Comparison of ENCODE assay signal across 1 cellular context in genomic region chr9:129626079-129626943, GRCh38.
TF ChIP-seq lines count a peak whose summit lies in the region.

Gene NTMT1 (plus strand): TSS chr9:129626163. CDS start chr9:129632704, 6,541 bp downstream.

TF ChIP-seq in SK-N-SH, 30 proteins besides CTCF, POLR2A, EP300 and RAD21 (continued from another document):
- no peak for TF ChIP-seq PBX3 (IDR thresholded peaks at IDR 0.05)
- no peak for TF ChIP-seq JUND (IDR thresholded peaks at IDR 0.05)
- 0 out of 2 replicates have a peak, but pooled peaks have one; percentile 31 for TF ChIP-seq FOXM1 (IDR thresholded peaks at IDR 0.05; ENCODE audit: low read depth)
- no peak for TF ChIP-seq RCOR1 (IDR thresholded peaks at IDR 0.05; ENCODE audit: low read length)
- no peak for TF ChIP-seq RFX5 (IDR thresholded peaks at IDR 0.05; ENCODE audit: low read length)
- peak; percentile 59 for TF ChIP-seq NRF1 (IDR thresholded peaks at IDR 0.05; ENCODE audit: low read depth, low read length)
- TF ChIP-seq USF2 (IDR thresholded peaks at IDR 0.05; ENCODE audit: borderline replicate concordance, low read depth, low read length): peak; percentile 79
- no peak for TF ChIP-seq TCF12 (IDR thresholded peaks at IDR 0.05)
- peak; percentile 90 for TF ChIP-seq MAX (IDR thresholded peaks at IDR 0.05; ENCODE audit: low read depth)
- TF ChIP-seq TAF1 (IDR thresholded peaks at IDR 0.05; ENCODE audit: borderline replicate concordance, low read depth, low read length): peak; percentile 84; the same call in 1 of the 2 replicates
- TF ChIP-seq REST (IDR thresholded peaks at IDR 0.05; ENCODE audit: low read depth, low read length): peak; percentile 34; the same call in 1 of the 2 replicates
- no peak for TF ChIP-seq EZH2phosphoT487 (IDR thresholded peaks at IDR 0.05; ENCODE audit: borderline replicate concordance, low read depth)
- peak; percentile 75 for TF ChIP-seq GABPA (IDR thresholded peaks at IDR 0.05; ENCODE audit: low read depth)
- TF ChIP-seq MEF2A (IDR thresholded peaks at IDR 0.05; ENCODE audit: borderline replicate concordance, low read depth): no peak
- TF ChIP-seq SIN3A (IDR thresholded peaks at IDR 0.05; ENCODE audit: borderline replicate concordance, low read depth, low read length): peak; percentile 68; the same call in 1 of the 2 replicates
- TF ChIP-seq USF1 (IDR thresholded peaks at IDR 0.05; ENCODE audit: borderline replicate concordance, low read depth): peak; percentile 97
- no peak for TF ChIP-seq NFIC (IDR thresholded peaks at IDR 0.05; ENCODE audit: borderline replicate concordance)
- peak; percentile 24 for TF ChIP-seq CHD2 (IDR thresholded peaks at IDR 0.05; ENCODE audit: low read length, partially characterized antibody)
- TF ChIP-seq POLR2AphosphoS5 (IDR thresholded peaks at IDR 0.05; ENCODE audit: low read depth, low read length): peak; percentile 87
- no peak for TF ChIP-seq FOXJ3 (CRISPR knock-in tag; IDR thresholded peaks at IDR 0.05)
- peak; percentile 98 for TF ChIP-seq MXI1 (IDR thresholded peaks at IDR 0.05; ENCODE audit: low read depth, low read length)
- no peak for TF ChIP-seq ZBTB33 (IDR thresholded peaks at IDR 0.05; ENCODE audit: borderline replicate concordance, low read depth)
- TF ChIP-seq ELF1 (IDR thresholded peaks at IDR 0.05): no peak
- no peak for TF ChIP-seq SMC3 (IDR thresholded peaks at IDR 0.05; ENCODE audit: low read depth, low read length)
- TF ChIP-seq TEAD4 (IDR thresholded peaks at IDR 0.05; ENCODE audit: borderline replicate concordance, insufficient read depth): no peak
